In the genomic region with DNA sequence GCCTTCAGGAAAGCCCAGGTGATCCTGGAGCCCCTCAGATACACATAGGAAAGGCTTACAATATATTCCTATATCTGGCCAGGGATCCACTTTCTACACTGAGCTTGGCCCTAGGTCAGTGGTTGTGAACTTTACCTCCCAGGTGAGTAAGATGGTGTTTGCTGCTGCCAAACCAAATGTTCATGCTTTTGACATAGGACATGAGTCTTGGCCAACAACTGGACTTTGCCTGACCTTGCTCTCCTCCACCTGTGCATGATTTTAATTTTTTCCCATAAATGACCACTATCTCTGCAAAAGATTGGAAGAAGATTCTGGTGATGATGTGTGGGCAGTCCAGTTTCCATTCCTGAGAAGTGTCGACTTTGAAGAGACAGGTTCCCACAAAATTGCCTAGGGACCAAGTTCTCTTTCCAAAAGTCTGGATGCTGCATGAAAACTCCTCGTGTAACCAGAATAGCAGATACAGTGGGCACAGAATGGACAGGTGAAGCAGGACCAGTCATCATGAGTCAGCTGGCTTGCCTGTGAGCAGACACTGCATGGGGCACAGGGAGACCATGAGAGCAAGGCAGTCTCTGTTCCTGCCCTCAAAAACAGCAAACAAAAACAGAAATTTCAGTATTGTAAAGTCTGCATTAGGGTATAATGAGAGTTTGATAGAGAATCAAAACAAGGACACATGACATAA, we compare ENCODE assay signal across 24 cellular contexts.
"Had no signal": no experiment of that assay in that cellular context is flagged by ENCODE, and none has a peak within 500 bp of the region (broad histone marks: within the 10 kb centered on the region; RNA-seq: fewer than 3 reads in every experiment).

No MANE protein-coding gene starts in this region.

- H3K27ac ChIP-seq: colonic mucosa, epithelial cell of prostate, esophagus muscularis mucosa, gastrocnemius medialis, heart right ventricle, left ventricle myocardium inferior, parathyroid adenoma, prostate gland, spleen, tibial artery, upper lobe of right lung, vagina had no signal

- H3K79me2 ChIP-seq: parathyroid adenoma had no signal

- H3K4me1 Mint-ChIP-seq: naive B cell had no signal

- H3K27ac Mint-ChIP-seq: naive B cell; nephron; stimulated activated memory B cell treated with anti-CD40 and anti-IgM and Interleukin-4, amounts not matched to agents 10 μg/mL and 1 μg/mL and 100 μg/mL, for 72 hours; stimulated activated naive CD8-positive, alpha-beta T cell treated with anti-CD3 and anti-CD28 coated beads, Interleukin-15, Interleukin-2, amounts not matched to agents 100 ng/mL and 50 ng/mL, for 24 hours had no signal

- H3K4me1 ChIP-seq: colonic mucosa, esophagus muscularis mucosa, gastrocnemius medialis, heart right ventricle, left ventricle myocardium inferior, parathyroid adenoma, prostate gland, spleen, tibial artery, upper lobe of right lung, vagina had no signal

- H3K27me3 ChIP-seq: colonic mucosa, esophagus muscularis mucosa, gastrocnemius medialis, heart right ventricle, spleen, tibial artery, upper lobe of right lung, vagina had no signal

- H3K4me3 ChIP-seq: colonic mucosa, esophagus muscularis mucosa, gastrocnemius medialis, heart right ventricle, left ventricle myocardium inferior, lung, prostate gland, spleen, tibial artery, upper lobe of right lung, vagina had no signal

- H3K9me3 ChIP-seq: colonic mucosa, esophagus muscularis mucosa, gastrocnemius medialis, prostate gland, tibial artery, upper lobe of right lung, vagina had no signal

- H3K9ac ChIP-seq: parathyroid adenoma had no signal

- H3K36me3 Mint-ChIP-seq: naive B cell; stimulated activated memory B cell treated with anti-CD40 and anti-IgM and Interleukin-4, amounts not matched to agents 10 μg/mL and 1 μg/mL and 100 μg/mL, for 72 hours had no signal

- H3K27me3 Mint-ChIP-seq: naive B cell; stimulated activated memory B cell treated with anti-CD40 and anti-IgM and Interleukin-4, amounts not matched to agents 10 μg/mL and 1 μg/mL and 100 μg/mL, for 72 hours; stimulated activated naive CD8-positive, alpha-beta T cell treated with anti-CD3 and anti-CD28 coated beads, Interleukin-15, Interleukin-2, amounts not matched to agents 100 ng/mL and 50 ng/mL, for 24 hours had no signal

- H3K4me3 Mint-ChIP-seq: naive B cell; nephron; stimulated activated memory B cell treated with anti-CD40 and anti-IgM and Interleukin-4, amounts not matched to agents 10 μg/mL and 1 μg/mL and 100 μg/mL, for 72 hours; stimulated activated naive CD8-positive, alpha-beta T cell treated with anti-CD3 and anti-CD28 coated beads, Interleukin-15, Interleukin-2, amounts not matched to agents 100 ng/mL and 50 ng/mL, for 24 hours had no signal

- H3K36me3 ChIP-seq: colonic mucosa, esophagus muscularis mucosa, gastrocnemius medialis, heart right ventricle, left ventricle myocardium inferior, prostate gland, spleen, tibial artery, upper lobe of right lung, vagina had no signal

- H2AFZ ChIP-seq: parathyroid adenoma had no signal

- H3K9me3 Mint-ChIP-seq: nephron; stimulated activated memory B cell treated with anti-CD40 and anti-IgM and Interleukin-4, amounts not matched to agents 10 μg/mL and 1 μg/mL and 100 μg/mL, for 72 hours; stimulated activated naive CD8-positive, alpha-beta T cell treated with anti-CD3 and anti-CD28 coated beads, Interleukin-15, Interleukin-2, amounts not matched to agents 100 ng/mL and 50 ng/mL, for 24 hours had no signal

- DNase-seq: colonic mucosa; effector CD4-positive, alpha-beta T cell; gastrocnemius medialis; heart right ventricle; hypothalamus; left ventricle myocardium inferior; mesendoderm; naive B cell; retina; spleen; stimulated activated CD4-positive, alpha-beta T cell treated with anti-CD3 and anti-CD28 coated beads, Interleukin-15, amount 100 ng/mL, for 24 hours; stimulated activated CD4-positive, alpha-beta T cell treated with anti-CD3 and anti-CD28 coated beads, Interleukin-1b, Interleukin-23, amount 100 ng/mL, for 48 hours; stimulated activated CD4-positive, alpha-beta T cell treated with anti-CD3 and anti-CD28 coated beads, Interleukin-4, amount 100 ng/mL, for 24 hours; tibial artery; upper lobe of right lung had no signal
